In genomic region chrX:73022093-73022445, GRCh38 we compare ENCODE assay signal across 17 cellular contexts. TPM values are rescaled to one million over a fixed set of nuclear protein-coding genes. Genes with fewer than 3 reads are reported as not detected.
"Had no signal": no experiment of that assay in that cellular context is flagged by ENCODE, and none has a peak within 500 bp of the region (broad histone marks: within the 10 kb centered on the region; RNA-seq: fewer than 3 reads in every experiment).

No MANE protein-coding gene starts in this region.

RNA-seq across cellular contexts. Expression of gene PABPC1L2B, which starts 19.3 kb away (rescaled TPM):
- total RNA-seq: activated naive CD4-positive, alpha-beta T cell treated with anti-CD3 and anti-CD28 coated beads for 36 hours; activated naive CD4-positive, alpha-beta T cell treated with anti-CD3 and anti-CD28 coated beads, Interleukin-2, amount 50 U/mL, for 72 hours; activated naive CD8-positive, alpha-beta T cell treated with anti-CD3 and anti-CD28 coated beads for 36 hours; activated naive CD8-positive, alpha-beta T cell treated with anti-CD3 and anti-CD28 coated beads, Interleukin-2, amount 10 ng/mL, durations not matched to agents 7 days and 5 days; activated T-cell treated with anti-CD3 and anti-CD28 coated beads, Interleukin-2, amount 50 U/mL, for 4 hours; activated T-cell treated with anti-CD3 and anti-CD28 coated beads, Interleukin-2, amount 50 U/mL, for 72 hours; activated T-helper 1 cell treated with anti-CD3 and anti-CD28 coated beads, Interleukin-12 subunit alpha, Interleukin-12 subunit beta, Interleukin-2, Interleukin-4 antibody, amounts not matched to agents 30 ng/mL and 10 ng/mL and 1 ng/mL, durations not matched to agents 14 hours and 24 hours and 36 hours; activated T-helper 17 cell treated with anti-CD3 and anti-CD28 coated beads, Interleukin-2, amount 50 U/mL, for 72 hours; activated T-helper 2 cell treated with anti-CD3 and anti-CD28 coated beads, Interferon-gamma antibody, Interleukin-2, Interleukin-4, amounts not matched to agents 10 μg/mL and 5 μg/mL and 100 μg/mL, durations not matched to agents 14 hours and 24 hours and 36 hours; aorta; ascending aorta; body of pancreas; breast epithelium; bronchial epithelial cell; cardiac septum; chondrocyte had no signal

RNA-seq across cellular contexts. Expression of gene PABPC1L2A, which starts 57.2 kb away (rescaled TPM):
- total RNA-seq: activated naive CD4-positive, alpha-beta T cell treated with anti-CD3 and anti-CD28 coated beads for 36 hours; activated naive CD4-positive, alpha-beta T cell treated with anti-CD3 and anti-CD28 coated beads, Interleukin-2, amount 50 U/mL, for 72 hours; activated naive CD8-positive, alpha-beta T cell treated with anti-CD3 and anti-CD28 coated beads for 36 hours; activated naive CD8-positive, alpha-beta T cell treated with anti-CD3 and anti-CD28 coated beads, Interleukin-2, amount 10 ng/mL, durations not matched to agents 7 days and 5 days; activated T-cell treated with anti-CD3 and anti-CD28 coated beads, Interleukin-2, amount 50 U/mL, for 4 hours; activated T-cell treated with anti-CD3 and anti-CD28 coated beads, Interleukin-2, amount 50 U/mL, for 72 hours; activated T-helper 1 cell treated with anti-CD3 and anti-CD28 coated beads, Interleukin-12 subunit alpha, Interleukin-12 subunit beta, Interleukin-2, Interleukin-4 antibody, amounts not matched to agents 30 ng/mL and 10 ng/mL and 1 ng/mL, durations not matched to agents 14 hours and 24 hours and 36 hours; activated T-helper 17 cell treated with anti-CD3 and anti-CD28 coated beads, Interleukin-2, amount 50 U/mL, for 72 hours; activated T-helper 2 cell treated with anti-CD3 and anti-CD28 coated beads, Interferon-gamma antibody, Interleukin-2, Interleukin-4, amounts not matched to agents 10 μg/mL and 5 μg/mL and 100 μg/mL, durations not matched to agents 14 hours and 24 hours and 36 hours; aorta; ascending aorta; body of pancreas; breast epithelium; bronchial epithelial cell; cardiac muscle cell; cardiac septum; chondrocyte had no signal
